ENCODE assay signal across 8 cellular contexts in genomic region chr4:95155759-95156451, GRCh38.
DNase-seq lines count a peak whose midpoint lies in the region; ATAC-seq and TF ChIP-seq lines count a peak whose summit lies in the region.

No MANE protein-coding gene starts in this region.

- peak overlapping the region; percentile 39 for H3K27ac Mint-ChIP-seq in activated CD4-positive, alpha-beta T cell treated with anti-CD3 and anti-CD28 coated beads for 36 hours
- peak overlapping the region; percentile 73 to 76 for H3K27ac Mint-ChIP-seq in natural killer cell

- no peaks in the 10 kb centered on the region for H3K36me3 Mint-ChIP-seq in activated CD4-positive, alpha-beta T cell treated with anti-CD3 and anti-CD28 coated beads for 36 hours (ENCODE audit: low read depth)
- H3K36me3 Mint-ChIP-seq in natural killer cell, result no peaks in the 10 kb centered on the region

- POLR2A ChIA-PET in activated CD4-positive, alpha-beta T cell treated with anti-CD3 and anti-CD28 coated beads for 36 hours (lab: Charles Lee), result no interaction called here

- DNase-seq in activated CD4-positive, alpha-beta T cell treated with anti-CD3 and anti-CD28 coated beads for 36 hours, result no peak
- DNase-seq in activated CD4-positive, alpha-beta T cell treated with anti-CD3 and anti-CD28 coated beads for 1 hour, result no peak
- peak; percentile 39 for DNase-seq in NCI-H748 (lab: John Stamatoyannopoulos, UW; ENCODE audit: unreplicated experiment)
- peak; percentile 26 for DNase-seq in cerebellar cortex (ENCODE audit: low spot score)
- DNase-seq in natural killer cell, result no peak
- no peak for DNase-seq in caudate nucleus (lab: John Stamatoyannopoulos, UW)

- peaks cover 12% of the 10 kb centered on the region for H3K4me1 Mint-ChIP-seq in activated CD4-positive, alpha-beta T cell treated with anti-CD3 and anti-CD28 coated beads for 36 hours
- H3K4me1 Mint-ChIP-seq in natural killer cell, result peaks cover 39 to 42% of the 10 kb centered on the region in 2 donors

- no peaks in the 10 kb centered on the region for H3K9me3 Mint-ChIP-seq in activated CD4-positive, alpha-beta T cell treated with anti-CD3 and anti-CD28 coated beads for 36 hours (ENCODE audit: low read depth)
- no peaks in the 10 kb centered on the region for H3K9me3 Mint-ChIP-seq in natural killer cell

- ATAC-seq in activated CD4-positive, alpha-beta T cell treated with anti-CD3 and anti-CD28 coated beads for 36 hours, result peak; percentile 63
- ATAC-seq in GM21619 (IDR thresholded peaks at IDR 0.05; ENCODE audit: unreplicated experiment), result peak; percentile 75
- peak; percentile 55 to 78 (median 67) for ATAC-seq in natural killer cell
- no peak for ATAC-seq in GM19023 (IDR thresholded peaks at IDR 0.05; ENCODE audit: unreplicated experiment)

- peak; percentile 74 for TF ChIP-seq CTCF in natural killer cell (IDR thresholded peaks at IDR 0.05)

- no peaks in the 10 kb centered on the region for H3K27me3 Mint-ChIP-seq in activated CD4-positive, alpha-beta T cell treated with anti-CD3 and anti-CD28 coated beads for 36 hours
- peaks cover 8 to 9% of the 10 kb centered on the region in 2 donors for H3K27me3 Mint-ChIP-seq in natural killer cell (ENCODE audit: low read depth in 2 of 2)

- intact Hi-C loops in activated CD4-positive, alpha-beta T cell treated with anti-CD3 and anti-CD28 coated beads for 36 hours (cut with DNase I, micrococcal nuclease), result loop anchor here in 1 of 2 experiments (5.0 kb wide), 1 partner anchor 1196 kb away; no protein-coding TSS in a partner anchor
- intact Hi-C loops in natural killer cell (cut with micrococcal nuclease), result no loop called here

- H3K4me3 Mint-ChIP-seq in activated CD4-positive, alpha-beta T cell treated with anti-CD3 and anti-CD28 coated beads for 36 hours, result no peak overlapping the region
- H3K4me3 Mint-ChIP-seq in natural killer cell, result peak overlapping the region; percentile 73

- H3K27ac ChIP-seq in caudate nucleus (ENCODE audit: low read depth, low read length), result no peak overlapping the region

- CTCF ChIA-PET in activated CD4-positive, alpha-beta T cell treated with anti-CD3 and anti-CD28 coated beads for 36 hours (lab: Charles Lee), result interaction anchor here (0.6 to 1.0 kb wide), 9 partner anchors 14 to 955 kb away, joined by 3 to 5 read pairs (median 3); no protein-coding TSS in a partner anchor

Comparison
In these comparisons a context has a peak if more than half of its experiments do, and no peak if none do; other contexts are left out.
1. DNase-seq: peak in NCI-H748 (single experiment) and cerebellar cortex (single experiment); none in activated CD4-positive, alpha-beta T cell treated with anti-CD3 and anti-CD28 coated beads for 36 hours (single experiment), activated CD4-positive, alpha-beta T cell treated with anti-CD3 and anti-CD28 coated beads for 1 hour (single experiment), natural killer cell (single experiment) and caudate nucleus (0 of 61).